In the genomic region with DNA sequence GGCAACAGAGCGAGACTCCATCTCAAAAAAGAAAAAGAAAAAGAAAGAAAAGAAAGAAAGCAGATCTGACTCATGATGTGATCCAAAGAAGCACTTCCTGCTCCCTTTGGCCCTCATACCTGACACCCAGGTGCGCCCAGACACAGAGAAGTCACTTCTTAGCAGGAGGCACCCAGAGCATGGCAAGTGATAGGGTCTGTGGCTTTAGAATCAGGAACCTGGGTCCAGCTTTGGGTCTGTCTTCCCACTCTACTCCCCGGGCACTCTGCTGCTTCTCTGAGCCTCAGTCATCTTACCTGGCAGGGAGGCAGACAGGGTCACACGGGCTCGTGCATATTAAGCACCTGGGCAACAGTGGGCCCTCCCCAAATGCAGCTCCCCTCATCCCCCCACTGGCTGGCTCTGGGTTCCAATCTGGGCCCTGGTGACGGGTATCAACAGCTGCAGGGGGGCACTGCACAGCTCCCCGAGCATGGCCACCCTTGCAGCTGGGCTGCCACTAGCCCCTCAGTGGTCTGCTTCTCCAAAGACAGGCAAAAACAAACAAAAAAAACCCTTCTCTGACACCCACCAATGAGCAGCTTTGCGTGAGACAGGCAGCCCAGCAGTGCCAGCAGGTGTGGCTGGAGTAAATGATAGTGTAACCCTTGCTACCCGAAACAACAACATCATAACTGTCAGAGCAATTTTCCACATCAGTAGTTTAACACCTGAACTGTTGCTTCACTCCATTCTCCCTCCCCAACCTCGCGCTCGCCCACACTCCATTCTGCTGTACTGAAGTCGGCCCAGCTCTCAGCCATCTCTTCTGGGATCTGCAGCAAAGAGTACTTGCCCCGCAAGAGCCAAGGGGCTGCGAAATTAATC, we compare ENCODE assay signal across 1 cellular context.
A peak's percentile ranks its signal among the peaks of the same experiment; 100 is the strongest.
TF ChIP-seq lines count a peak whose summit lies in the region.

No MANE protein-coding gene starts in this region.

TF ChIP-seq in HEK293, 187 proteins besides CTCF, POLR2A, EP300 and RAD21 (continued from another document and continues in another):
- TF ChIP-seq ZNF354C (tag by site-specific recombination; IDR thresholded peaks at IDR 0.05; ENCODE audit: borderline replicate concordance, low read depth) (no peak), BCL11A (tag by site-specific recombination; IDR thresholded peaks at IDR 0.05; ENCODE audit: low read depth) (peak; percentile 17; the same call in 1 of the 2 replicates), ZNF558 (tag by site-specific recombination; IDR thresholded peaks at IDR 0.05) (no peak), ZNF350 (tag by site-specific recombination; IDR thresholded peaks at IDR 0.05) (no peak), ZNF571 (tag by site-specific recombination; IDR thresholded peaks at IDR 0.05) (no peak), ZBTB8A (tag by site-specific recombination; IDR thresholded peaks at IDR 0.05) (peak; percentile 74), ZNF302 (tag by site-specific recombination; IDR thresholded peaks at IDR 0.05; ENCODE audit: low read depth) (no peak; the same call in 1 of the 2 replicates), ZNF488 (tag by site-specific recombination; IDR thresholded peaks at IDR 0.05) (no peak), ZNF501 (tag by site-specific recombination; IDR thresholded peaks at IDR 0.05) (no peak), KLF9 (tag by site-specific recombination; IDR thresholded peaks at IDR 0.05; ENCODE audit: low read depth) (no peak), ZNF658 (tag by site-specific recombination; IDR thresholded peaks at IDR 0.05) (no peak), ZNF624 (tag by site-specific recombination; IDR thresholded peaks at IDR 0.05) (no peak), KLF10 (tag by site-specific recombination; IDR thresholded peaks at IDR 0.05) (no peak), ZBTB49 (tag by site-specific recombination; IDR thresholded peaks at IDR 0.05; ENCODE audit: low read depth) (no peak), ZNF16 (tag by site-specific recombination; IDR thresholded peaks at IDR 0.05; ENCODE audit: low read depth) (no peak), ZSCAN16 (tag by site-specific recombination; IDR thresholded peaks at IDR 0.05) (no peak), ZNF18 (tag by site-specific recombination; IDR thresholded peaks at IDR 0.05) (peak; percentile 76; the same call in 1 of the 2 replicates), ZNF843 (tag by site-specific recombination; IDR thresholded peaks at IDR 0.05) (peak; percentile 95), SETDB1 (IDR thresholded peaks at IDR 0.05; ENCODE audit: insufficient read length, low read length) (no peak), ATF2 (tag by site-specific recombination; IDR thresholded peaks at IDR 0.05; ENCODE audit: low read depth) (0 out of 2 replicates have a peak, but pooled peaks have one; percentile 16), ZNF433 (tag by site-specific recombination; IDR thresholded peaks at IDR 0.05; ENCODE audit: low read depth) (no peak), WT1 (tag by site-specific recombination; IDR thresholded peaks at IDR 0.05) (peak; percentile 73), ZBTB6 (tag by site-specific recombination; IDR thresholded peaks at IDR 0.05) (no peak), ZNF449 (tag by site-specific recombination; IDR thresholded peaks at IDR 0.05) (0 out of 2 replicates have a peak, but pooled peaks have one; percentile 31), ZNF707 (tag by site-specific recombination; IDR thresholded peaks at IDR 0.05) (no peak), ZNF513 (tag by site-specific recombination; IDR thresholded peaks at IDR 0.05) (no peak), GFI1B (tag by site-specific recombination; IDR thresholded peaks at IDR 0.05) (no peak), OSR2 (tag by site-specific recombination; IDR thresholded peaks at IDR 0.05) (peak; percentile 92), ZNF639 (tag by site-specific recombination; IDR thresholded peaks at IDR 0.05) (no peak), ZNF664 (tag by site-specific recombination; IDR thresholded peaks at IDR 0.05) (no peak)
- TF ChIP-seq, protein P1, sequence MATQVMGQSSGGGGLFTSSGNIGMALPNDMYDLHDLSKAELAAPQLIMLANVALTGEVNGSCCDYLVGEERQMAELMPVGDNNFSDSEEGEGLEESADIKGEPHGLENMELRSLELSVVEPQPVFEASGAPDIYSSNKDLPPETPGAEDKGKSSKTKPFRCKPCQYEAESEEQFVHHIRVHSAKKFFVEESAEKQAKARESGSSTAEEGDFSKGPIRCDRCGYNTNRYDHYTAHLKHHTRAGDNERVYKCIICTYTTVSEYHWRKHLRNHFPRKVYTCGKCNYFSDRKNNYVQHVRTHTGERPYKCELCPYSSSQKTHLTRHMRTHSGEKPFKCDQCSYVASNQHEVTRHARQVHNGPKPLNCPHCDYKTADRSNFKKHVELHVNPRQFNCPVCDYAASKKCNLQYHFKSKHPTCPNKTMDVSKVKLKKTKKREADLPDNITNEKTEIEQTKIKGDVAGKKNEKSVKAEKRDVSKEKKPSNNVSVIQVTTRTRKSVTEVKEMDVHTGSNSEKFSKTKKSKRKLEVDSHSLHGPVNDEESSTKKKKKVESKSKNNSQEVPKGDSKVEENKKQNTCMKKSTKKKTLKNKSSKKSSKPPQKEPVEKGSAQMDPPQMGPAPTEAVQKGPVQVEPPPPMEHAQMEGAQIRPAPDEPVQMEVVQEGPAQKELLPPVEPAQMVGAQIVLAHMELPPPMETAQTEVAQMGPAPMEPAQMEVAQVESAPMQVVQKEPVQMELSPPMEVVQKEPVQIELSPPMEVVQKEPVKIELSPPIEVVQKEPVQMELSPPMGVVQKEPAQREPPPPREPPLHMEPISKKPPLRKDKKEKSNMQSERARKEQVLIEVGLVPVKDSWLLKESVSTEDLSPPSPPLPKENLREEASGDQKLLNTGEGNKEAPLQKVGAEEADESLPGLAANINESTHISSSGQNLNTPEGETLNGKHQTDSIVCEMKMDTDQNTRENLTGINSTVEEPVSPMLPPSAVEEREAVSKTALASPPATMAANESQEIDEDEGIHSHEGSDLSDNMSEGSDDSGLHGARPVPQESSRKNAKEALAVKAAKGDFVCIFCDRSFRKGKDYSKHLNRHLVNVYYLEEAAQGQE (tag by site-specific recombination; IDR thresholded peaks at IDR 0.05) = no peak
- TF ChIP-seq, protein P2, sequence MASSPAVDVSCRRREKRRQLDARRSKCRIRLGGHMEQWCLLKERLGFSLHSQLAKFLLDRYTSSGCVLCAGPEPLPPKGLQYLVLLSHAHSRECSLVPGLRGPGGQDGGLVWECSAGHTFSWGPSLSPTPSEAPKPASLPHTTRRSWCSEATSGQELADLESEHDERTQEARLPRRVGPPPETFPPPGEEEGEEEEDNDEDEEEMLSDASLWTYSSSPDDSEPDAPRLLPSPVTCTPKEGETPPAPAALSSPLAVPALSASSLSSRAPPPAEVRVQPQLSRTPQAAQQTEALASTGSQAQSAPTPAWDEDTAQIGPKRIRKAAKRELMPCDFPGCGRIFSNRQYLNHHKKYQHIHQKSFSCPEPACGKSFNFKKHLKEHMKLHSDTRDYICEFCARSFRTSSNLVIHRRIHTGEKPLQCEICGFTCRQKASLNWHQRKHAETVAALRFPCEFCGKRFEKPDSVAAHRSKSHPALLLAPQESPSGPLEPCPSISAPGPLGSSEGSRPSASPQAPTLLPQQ (tag by site-specific recombination; IDR thresholded peaks at IDR 0.05) = peak; percentile 31; the same call in 1 of the 2 replicates
- TF ChIP-seq, protein P3, sequence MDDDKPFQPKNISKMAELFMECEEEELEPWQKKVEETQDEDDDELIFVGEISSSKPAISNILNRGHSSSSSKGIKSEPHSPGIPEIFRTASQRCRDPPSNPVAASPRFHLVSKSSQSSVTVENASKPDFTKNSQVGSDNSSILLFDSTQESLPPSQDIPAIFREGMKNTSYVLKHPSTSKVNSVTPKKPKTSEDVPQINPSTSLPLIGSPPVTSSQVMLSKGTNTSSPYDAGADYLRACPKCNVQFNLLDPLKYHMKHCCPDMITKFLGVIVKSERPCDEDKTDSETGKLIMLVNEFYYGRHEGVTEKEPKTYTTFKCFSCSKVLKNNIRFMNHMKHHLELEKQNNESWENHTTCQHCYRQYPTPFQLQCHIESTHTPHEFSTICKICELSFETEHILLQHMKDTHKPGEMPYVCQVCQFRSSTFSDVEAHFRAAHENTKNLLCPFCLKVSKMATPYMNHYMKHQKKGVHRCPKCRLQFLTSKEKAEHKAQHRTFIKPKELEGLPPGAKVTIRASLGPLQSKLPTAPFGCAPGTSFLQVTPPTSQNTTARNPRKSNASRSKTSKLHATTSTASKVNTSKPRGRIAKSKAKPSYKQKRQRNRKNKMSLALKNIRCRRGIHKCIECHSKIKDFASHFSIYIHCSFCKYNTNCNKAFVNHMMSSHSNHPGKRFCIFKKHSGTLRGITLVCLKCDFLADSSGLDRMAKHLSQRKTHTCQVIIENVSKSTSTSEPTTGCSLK (tag by site-specific recombination; IDR thresholded peaks at IDR 0.05) = no peak
